ENCODE assay signal across 8 cellular contexts in the genomic region with DNA sequence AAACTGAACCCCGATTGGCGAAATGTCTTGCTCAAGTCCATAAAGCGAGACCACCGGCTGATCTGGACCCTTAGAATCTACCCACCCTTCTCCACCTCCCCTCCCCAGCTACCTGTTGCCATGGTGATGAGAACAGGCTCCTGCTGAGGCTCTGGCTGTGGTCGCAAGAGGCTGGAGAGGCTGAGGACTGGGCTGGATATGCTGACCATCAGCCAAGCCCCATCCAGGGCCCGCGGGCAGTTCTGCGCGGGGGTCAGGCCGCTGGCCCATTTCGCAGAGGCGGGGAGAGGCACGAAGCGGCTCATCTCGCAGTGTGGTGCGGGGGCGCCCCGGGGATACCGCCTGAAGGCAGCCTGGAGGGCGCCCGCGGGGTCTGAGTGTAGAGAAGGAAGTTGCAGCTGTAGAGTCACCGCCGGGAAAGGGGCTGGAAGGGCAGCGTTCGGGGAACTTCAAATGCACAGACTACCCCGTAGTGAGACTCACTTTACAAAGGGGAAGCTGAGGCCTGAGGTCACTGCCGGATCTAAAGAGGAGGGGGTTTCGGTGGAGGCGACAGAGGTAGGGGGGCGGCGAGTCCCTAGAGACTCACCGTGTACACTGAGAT. TPM values are rescaled to one million over a fixed set of nuclear protein-coding genes. Genes with fewer than 3 reads are reported as not detected.
DNase-seq lines count a peak whose midpoint lies in the region; ATAC-seq and TF ChIP-seq lines count a peak whose summit lies in the region.

No MANE protein-coding gene starts in this region.

- H3K4me3 ChIP-seq in GM08714 (ENCODE audit: low read length) (peak overlapping the region; percentile 84), SK-N-MC (peak overlapping the region; percentile 96), body of pancreas (peak overlapping the region; percentile 83 to 91), iPS-15b (ENCODE audit: low read depth, low read length) (peak overlapping the region; percentile 96), skeletal muscle tissue (ENCODE audit: low read length in 3 of 3) (peak overlapping the region; percentile 92 to 99 (median 96))

- ATAC-seq in body of pancreas (no peak), HG02840 (IDR thresholded peaks at IDR 0.05; ENCODE audit: low FRiP score, unreplicated experiment) (no peak), GM21723 (IDR thresholded peaks at IDR 0.05; ENCODE audit: unreplicated experiment) (no peak)

- H3K9me3 ChIP-seq in SK-N-MC (ENCODE audit: low read depth, low read length) (no peaks in the 10 kb centered on the region), body of pancreas (no peaks in the 10 kb centered on the region), iPS-15b (ENCODE audit: control insufficient read depth, insufficient read depth, low read length) (no peaks in the 10 kb centered on the region), skeletal muscle tissue (ENCODE audit: control insufficient read depth in 3 of 3, low read length in 3 of 3) (no peaks in the 10 kb centered on the region)

- peaks cover under 1% of the 10 kb centered on the region; the same call in 1 of the 2 replicates for H3K36me3 ChIP-seq in SK-N-MC (ENCODE audit: insufficient read depth, low read length)
- peaks cover 0 to 4% of the 10 kb centered on the region in 2 donors for H3K36me3 ChIP-seq in body of pancreas (replicated peaks in 1 of 2; ENCODE audit: insufficient read depth in 1 of 2, low read depth in 2 of 2)
- peaks cover 3% of the 10 kb centered on the region for H3K36me3 ChIP-seq in iPS-15b (ENCODE audit: control insufficient read depth, insufficient read depth, low read length)
- peaks cover 0 to 7% (median 4%) of the 10 kb centered on the region in 3 donors for H3K36me3 ChIP-seq in skeletal muscle tissue (ENCODE audit: control insufficient read depth in 3 of 3, insufficient read depth in 3 of 3, low read length in 3 of 3)

- WGBS in body of pancreas, 2 donors: 0 to 1% methylated on average over 18 to 33 of the region's 33 CpGs

- DNase-seq in HT-29 (ENCODE audit: low spot score) (peak; percentile 42), SK-N-MC (ENCODE audit: low read depth, low spot score) (no peak), body of pancreas (peak in 3 of 4 donors; percentile 36 to 65 (median 49))

- H3K4me1 ChIP-seq in body of pancreas (peaks cover 36% of the 10 kb centered on the region), iPS-15b (ENCODE audit: control insufficient read depth, insufficient read depth, low read length) (peaks cover 11% of the 10 kb centered on the region), skeletal muscle tissue (ENCODE audit: control insufficient read depth in 3 of 3, insufficient read depth in 3 of 3, low read length in 3 of 3) (peaks cover 30 to 52% (median 31%) of the 10 kb centered on the region in 3 donors)

- H3K9ac ChIP-seq in SK-N-MC (ENCODE audit: insufficient read length) (peak overlapping the region; percentile 85), iPS-15b (ENCODE audit: low read depth, low read length) (peak overlapping the region; percentile 87), skeletal muscle tissue (ENCODE audit: low read depth in 1 of 3, low read length in 3 of 3) (peak overlapping the region; percentile 95 to 97 (median 96))

- H3K27me3 ChIP-seq in body of pancreas: no peaks in the 10 kb centered on the region
- no peaks in the 10 kb centered on the region for H3K27me3 ChIP-seq in iPS-15b (ENCODE audit: control insufficient read depth, insufficient read depth, low read length)
- H3K27me3 ChIP-seq in skeletal muscle tissue (ENCODE audit: control insufficient read depth in 3 of 3, insufficient read depth in 3 of 3, low read length in 3 of 3): no peaks in the 10 kb centered on the region

- H3K27ac ChIP-seq in SK-N-MC (peak overlapping the region; percentile 69), body of pancreas (peak overlapping the region; percentile 86 to 97 (median 96)), skeletal muscle tissue (ENCODE audit: low read depth, low read length) (peak overlapping the region; percentile 91)

- TF ChIP-seq CTCF in body of pancreas (IDR thresholded peaks at IDR 0.05): no peak

- no peak for TF ChIP-seq POLR2A in body of pancreas (IDR thresholded peaks at IDR 0.05)

- intact Hi-C loops in body of pancreas (cut with DNase I): no loop called here

RNA-seq across cellular contexts. Expression of a gene that starts 0.7 kb away (rescaled TPM):
- 163 and 194 TPM in 2 replicates for total RNA-seq in HT-29 (2014; rRNA removed; shearing (Covaris generic))
- 100 to 1,000 TPM in 1 of 2 donors, 10 to 100 TPM in 1; 50.3 to 108 TPM for total RNA-seq in body of pancreas
- total RNA-seq in skeletal muscle tissue: 16.7 TPM

RNA-seq across cellular contexts. Expression of a gene that starts 4.3 kb away (rescaled TPM):
- 22.8 and 25.3 TPM in 2 replicates for total RNA-seq in HT-29 (2014; rRNA removed; shearing (Covaris generic))
- total RNA-seq in body of pancreas (10 to 100 TPM; 12.7 to 14.8 TPM), skeletal muscle tissue (17.7 TPM)

RNA-seq across cellular contexts. Expression of a gene that starts 9.6 kb away (rescaled TPM):
- total RNA-seq in HT-29 (2014; rRNA removed; shearing (Covaris generic)): 45.8 and 83.5 TPM in 2 replicates
- 10 to 100 TPM; 20.0 to 28.0 TPM for total RNA-seq in body of pancreas
- total RNA-seq in skeletal muscle tissue: 15.1 TPM

RNA-seq across cellular contexts. Expression of a gene that starts 14.5 kb away (rescaled TPM):
- 38.2 and 42.6 TPM in 2 replicates for total RNA-seq in HT-29 (2014; rRNA removed; shearing (Covaris generic))
- total RNA-seq in body of pancreas (10 to 100 TPM; 31.3 to 31.9 TPM), skeletal muscle tissue (18.3 TPM)

RNA-seq across cellular contexts. Expression of a gene that starts 23.8 kb away (rescaled TPM):
- 86.8 and 90.7 TPM in 2 replicates for total RNA-seq in HT-29 (2014; rRNA removed; shearing (Covaris generic))
- 10 to 100 TPM; 10.2 to 19.7 TPM for total RNA-seq in body of pancreas
- 27.1 TPM for total RNA-seq in skeletal muscle tissue
